Comparison of ENCODE assay signal across 31 cellular contexts in the genomic region with DNA sequence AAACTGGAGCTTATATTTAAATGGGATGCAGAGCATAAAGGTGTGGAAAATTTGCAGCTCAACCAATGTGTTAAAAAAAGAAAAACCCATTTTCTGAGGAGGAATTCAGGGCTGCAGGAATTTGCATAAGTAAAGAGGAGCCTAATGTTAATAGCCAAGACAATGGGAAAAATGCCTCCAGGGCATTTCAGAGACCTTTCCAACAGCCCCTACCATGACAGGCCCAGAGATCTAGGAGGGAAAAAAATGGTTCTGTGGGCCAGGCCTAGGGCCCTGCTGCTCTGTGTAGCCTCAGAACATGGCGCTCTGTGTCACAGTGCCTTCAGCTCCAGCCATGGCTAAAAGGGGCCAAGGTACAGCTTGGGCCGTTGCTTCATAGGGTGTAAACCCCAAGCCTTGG.
"Had no signal": no experiment of that assay in that cellular context is flagged by ENCODE, and none has a peak within 500 bp of the region (broad histone marks: within the 10 kb centered on the region; RNA-seq: fewer than 3 reads in every experiment).

No MANE protein-coding gene starts in this region.

- H3K36me3 Mint-ChIP-seq: activated naive CD4-positive, alpha-beta T cell treated with anti-CD3 and anti-CD28 coated beads, Interleukin-2, amount 10 ng/mL, durations not matched to agents 7 days and 5 days; activated naive CD8-positive, alpha-beta T cell had no signal

- ATAC-seq: activated CD4-positive, alpha-beta T cell treated with anti-CD3 and anti-CD28 coated beads for 36 hours; activated T-cell treated with anti-CD3 and anti-CD28 coated beads, Interleukin-2, amount 50 U/mL, for 72 hours; effector memory CD8-positive, alpha-beta T cell; foreskin keratinocyte; gastrocnemius medialis; heart left ventricle; T-helper 17 cell had no signal

- DNase-seq: activated CD4-positive, alpha-beta memory T cell treated with anti-CD3 and anti-CD28 coated beads, Interleukin-2, amount 10 ng/mL, durations not matched to agents 7 days and 5 days; activated CD4-positive, alpha-beta T cell treated with anti-CD3 and anti-CD28 coated beads for 36 hours; activated CD4-positive, alpha-beta T cell treated with anti-CD3 and anti-CD28 coated beads, Interleukin-2, amount 10 ng/mL, durations not matched to agents 24 days and 14 days; activated CD4-positive, CD25-positive, alpha-beta regulatory T cell; activated CD4-positive, CD25-positive, alpha-beta regulatory T cell treated with anti-CD3 and anti-CD28 coated beads, Interleukin-2, amount 50 U/mL, for 72 hours; activated CD8-positive, alpha-beta memory T cell treated with anti-CD3 and anti-CD28 coated beads, Interleukin-2, amount 50 U/mL, for 48 hours; activated gamma-delta T cell; activated naive CD4-positive, alpha-beta T cell; activated naive CD4-positive, alpha-beta T cell treated with anti-CD3 and anti-CD28 coated beads, Interleukin-2, amount 10 ng/mL, durations not matched to agents 7 days and 5 days; activated T-cell treated with anti-CD3 and anti-CD28 coated beads for 4 hours; activated T-cell treated with anti-CD3 and anti-CD28 coated beads, Interleukin-2, amount 50 U/mL, for 24 hours; activated T-cell treated with anti-CD3 and anti-CD28 coated beads, Interleukin-2, amount 50 U/mL, for 72 hours; amniotic stem cell; anterior cingulate cortex; brain microvascular endothelial cell; cortex of kidney; dermis blood vessel endothelial cell; effector CD4-positive, alpha-beta T cell; effector memory CD8-positive, alpha-beta T cell; erythroblast; foreskin keratinocyte; gastrocnemius medialis; glutamatergic neuron; T-helper 1 cell; T-helper 17 cell; T1000; WERI-Rb-1 had no signal

- H3K27ac ChIP-seq: brain microvascular endothelial cell, esophagus muscularis mucosa, foreskin keratinocyte, gastrocnemius medialis, heart left ventricle, WERI-Rb-1 had no signal

- H3K36me3 ChIP-seq: brain microvascular endothelial cell, esophagus muscularis mucosa, gastrocnemius medialis, heart left ventricle, WERI-Rb-1 had no signal

- H3K9me3 ChIP-seq: gastrocnemius medialis had no signal

- H3K27ac Mint-ChIP-seq: activated CD4-positive, alpha-beta memory T cell treated with anti-CD3 and anti-CD28 coated beads, Interleukin-2, amount 10 ng/mL, durations not matched to agents 7 days and 5 days; activated CD4-positive, alpha-beta T cell treated with anti-CD3 and anti-CD28 coated beads for 36 hours; activated CD4-positive, alpha-beta T cell treated with anti-CD3 and anti-CD28 coated beads, Interleukin-2, amount 10 ng/mL, durations not matched to agents 24 days and 14 days; activated naive CD4-positive, alpha-beta T cell treated with anti-CD3 and anti-CD28 coated beads, Interleukin-2, amount 10 ng/mL, durations not matched to agents 7 days and 5 days; activated naive CD8-positive, alpha-beta T cell; activated T-cell treated with anti-CD3 and anti-CD28 coated beads, Interleukin-2, amount 50 U/mL, for 24 hours; activated T-cell treated with anti-CD3 and anti-CD28 coated beads, Interleukin-2, amount 50 U/mL, for 72 hours; effector memory CD8-positive, alpha-beta T cell; T-helper 17 cell; T-helper 2 cell treated with Interferon-gamma antibody and Interleukin-4, amounts not matched to agents 5 μg/mL and 100 μg/mL, for 36 hours had no signal

- H3K4me3 Mint-ChIP-seq: activated CD4-positive, alpha-beta memory T cell treated with anti-CD3 and anti-CD28 coated beads, Interleukin-2, amount 10 ng/mL, durations not matched to agents 7 days and 5 days; activated CD4-positive, alpha-beta T cell treated with anti-CD3 and anti-CD28 coated beads for 36 hours; activated CD4-positive, alpha-beta T cell treated with anti-CD3 and anti-CD28 coated beads, Interleukin-2, amount 10 ng/mL, durations not matched to agents 24 days and 14 days; activated naive CD4-positive, alpha-beta T cell treated with anti-CD3 and anti-CD28 coated beads, Interleukin-2, amount 10 ng/mL, durations not matched to agents 7 days and 5 days; activated naive CD8-positive, alpha-beta T cell; activated T-cell treated with anti-CD3 and anti-CD28 coated beads, Interleukin-2, amount 50 U/mL, for 24 hours; activated T-cell treated with anti-CD3 and anti-CD28 coated beads, Interleukin-2, amount 50 U/mL, for 72 hours; effector memory CD8-positive, alpha-beta T cell; T-helper 17 cell; T-helper 2 cell treated with Interferon-gamma antibody and Interleukin-4, amounts not matched to agents 5 μg/mL and 100 μg/mL, for 36 hours had no signal

- H3K4me1 Mint-ChIP-seq: activated CD4-positive, alpha-beta memory T cell treated with anti-CD3 and anti-CD28 coated beads, Interleukin-2, amount 10 ng/mL, durations not matched to agents 7 days and 5 days; activated CD4-positive, alpha-beta T cell treated with anti-CD3 and anti-CD28 coated beads for 36 hours; activated CD4-positive, alpha-beta T cell treated with anti-CD3 and anti-CD28 coated beads, Interleukin-2, amount 10 ng/mL, durations not matched to agents 24 days and 14 days; activated naive CD4-positive, alpha-beta T cell treated with anti-CD3 and anti-CD28 coated beads, Interleukin-2, amount 10 ng/mL, durations not matched to agents 7 days and 5 days; T-helper 17 cell had no signal

- H3K4me1 ChIP-seq: foreskin keratinocyte, gastrocnemius medialis, heart left ventricle had no signal

- H3K4me3 ChIP-seq: esophagus muscularis mucosa, gastrocnemius medialis, heart left ventricle had no signal

- H3K27me3 Mint-ChIP-seq: activated CD4-positive, alpha-beta memory T cell treated with anti-CD3 and anti-CD28 coated beads, Interleukin-2, amount 10 ng/mL, durations not matched to agents 7 days and 5 days; activated CD4-positive, alpha-beta T cell treated with anti-CD3 and anti-CD28 coated beads for 36 hours; activated naive CD4-positive, alpha-beta T cell treated with anti-CD3 and anti-CD28 coated beads, Interleukin-2, amount 10 ng/mL, durations not matched to agents 7 days and 5 days; effector memory CD8-positive, alpha-beta T cell had no signal

- H3K27me3 ChIP-seq: esophagus muscularis mucosa, foreskin keratinocyte, gastrocnemius medialis, heart left ventricle had no signal
